ENCODE assay signal across 8 cellular contexts in genomic region chr16:30950516-30951073, GRCh38. TPM values are rescaled to one million over a fixed set of nuclear protein-coding genes. Genes with fewer than 3 reads are reported as not detected.
DNase-seq lines count a peak whose midpoint lies in the region; ATAC-seq and TF ChIP-seq lines count a peak whose summit lies in the region.

No MANE protein-coding gene starts in this region.

- in situ Hi-C loops in G401 (cut with HindIII; ENCODE audit: low sequenced_read_pairs) = no loop called here

- no peaks in the 10 kb centered on the region for H3K27me3 Mint-ChIP-seq in activated CD4-positive, alpha-beta memory T cell treated with anti-CD3 and anti-CD28 coated beads for 36 hours

- H3K9me3 Mint-ChIP-seq in activated CD4-positive, alpha-beta memory T cell treated with anti-CD3 and anti-CD28 coated beads for 36 hours = no peaks in the 10 kb centered on the region

- DNase-seq in activated CD4-positive, alpha-beta memory T cell treated with anti-CD3 and anti-CD28 coated beads for 36 hours = no peak
- DNase-seq in foreskin fibroblast = no peak
- no peak for DNase-seq in foreskin keratinocyte
- no peak for DNase-seq in G401 (ENCODE audit: low spot score)
- DNase-seq in left colon = no peak
- no peak for DNase-seq in NCI-H748 (lab: John Stamatoyannopoulos, UW; ENCODE audit: unreplicated experiment)

- POLR2A ChIA-PET in activated CD4-positive, alpha-beta memory T cell treated with anti-CD3 and anti-CD28 coated beads for 36 hours (lab: Charles Lee) = interaction anchor here (1.1 to 2.0 kb wide), 3 partner anchors 10 to 229 kb away, joined by 3 to 7 read pairs (median 4); partner anchors contain the start of gene FUS

- H3K4me3 Mint-ChIP-seq in activated CD4-positive, alpha-beta memory T cell treated with anti-CD3 and anti-CD28 coated beads for 36 hours = peak overlapping the region; percentile 83

- CTCF ChIA-PET in activated CD4-positive, alpha-beta memory T cell treated with anti-CD3 and anti-CD28 coated beads for 36 hours (lab: Charles Lee) = interaction anchor here (0.8 to 2.0 kb wide), 4 partner anchors 9 to 106 kb away, joined by 3 to 14 read pairs (median 6); partner anchors contain the start of gene HSD3B7

- H3K27me3 ChIP-seq in skeletal muscle tissue (ENCODE audit: control insufficient read depth in 3 of 3, insufficient read depth in 3 of 3, low read length in 3 of 3) (no peaks in the 10 kb centered on the region), foreskin keratinocyte (no peaks in the 10 kb centered on the region)

- H3K36me3 ChIP-seq in skeletal muscle tissue (ENCODE audit: control insufficient read depth in 3 of 3, insufficient read depth in 3 of 3, low read length in 3 of 3) = peaks cover 0 to 3% (median 0%) of the 10 kb centered on the region in 3 donors

- no peak for TF ChIP-seq CTCF in foreskin fibroblast (IDR thresholded peaks at IDR 0.05; ENCODE audit: low read depth, low read length)
- no peak for TF ChIP-seq CTCF in foreskin keratinocyte (conservative IDR thresholded peaks at IDR 0.05)

- H3K9ac ChIP-seq in skeletal muscle tissue (ENCODE audit: low read depth in 1 of 3, low read length in 3 of 3) = peak overlapping the region; percentile 27 to 80 (median 75)

- ATAC-seq in GM21423 (IDR thresholded peaks at IDR 0.05; ENCODE audit: unreplicated experiment) = peak; percentile 4
- ATAC-seq in foreskin keratinocyte = no peak
- ATAC-seq in left colon = no peak

- no peaks in the 10 kb centered on the region for H3K36me3 Mint-ChIP-seq in activated CD4-positive, alpha-beta memory T cell treated with anti-CD3 and anti-CD28 coated beads for 36 hours

- intact Hi-C loops in activated CD4-positive, alpha-beta memory T cell treated with anti-CD3 and anti-CD28 coated beads for 36 hours (cut with micrococcal nuclease) = no loop called here
- intact Hi-C loops in left colon (cut with DNase I, micrococcal nuclease) = no loop called here

- H3K27ac ChIP-seq in skeletal muscle tissue (ENCODE audit: low read depth, low read length) (peak overlapping the region; percentile 86), foreskin keratinocyte (no peak overlapping the region)

- H3K27ac Mint-ChIP-seq in activated CD4-positive, alpha-beta memory T cell treated with anti-CD3 and anti-CD28 coated beads for 36 hours = no peak overlapping the region

- H3K4me1 ChIP-seq in skeletal muscle tissue (ENCODE audit: control insufficient read depth in 3 of 3, insufficient read depth in 3 of 3, low read length in 3 of 3) = peaks cover 28 to 37% (median 33%) of the 10 kb centered on the region in 3 donors
- H3K4me1 ChIP-seq in foreskin keratinocyte = peaks cover 4% of the 10 kb centered on the region

- H3K4me3 ChIP-seq in foreskin fibroblast (ENCODE audit: low read depth in 1 of 2, low read length in 2 of 2) (peak overlapping the region; percentile 64 to 94), skeletal muscle tissue (ENCODE audit: low read length in 3 of 3) (peak overlapping the region in 2 of 3 donors; percentile 85 to 88)

- no peaks in the 10 kb centered on the region for H3K9me3 ChIP-seq in skeletal muscle tissue (ENCODE audit: control insufficient read depth in 3 of 3, low read length in 3 of 3)

- peaks cover 18% of the 10 kb centered on the region for H3K4me1 Mint-ChIP-seq in activated CD4-positive, alpha-beta memory T cell treated with anti-CD3 and anti-CD28 coated beads for 36 hours (ENCODE audit: low read depth)

RNA-seq across cellular contexts. Expression of gene ORAI3, which starts 1.7 kb away (rescaled TPM):
- 1 to 10 TPM; 9.6 to 9.7 TPM for total RNA-seq in activated CD4-positive, alpha-beta memory T cell treated with anti-CD3 and anti-CD28 coated beads for 36 hours
- total RNA-seq in skeletal muscle tissue = 9.4 TPM
- total RNA-seq in foreskin keratinocyte = 8.4 and 9.0 TPM in 2 replicates
- polyA plus RNA-seq in foreskin keratinocyte = 9.1 and 9.2 TPM in 2 replicates
- 57.6 and 62.8 TPM in 2 replicates for total RNA-seq in G401 (2014; rRNA removed; shearing (Covaris generic))
- 10 to 100 TPM; 12.9 to 21.0 TPM for total RNA-seq in left colon

RNA-seq across cellular contexts. Expression of gene SETD1A, which starts 7.0 kb away (rescaled TPM):
- total RNA-seq in activated CD4-positive, alpha-beta memory T cell treated with anti-CD3 and anti-CD28 coated beads for 36 hours = 10 to 100 TPM; 16.4 to 17.4 TPM
- total RNA-seq in skeletal muscle tissue (3.7 TPM), foreskin keratinocyte (6.7 and 7.1 TPM in 2 replicates), left colon (10 to 100 TPM; 12.2 to 15.0 TPM)
- 6.0 and 6.4 TPM in 2 replicates for polyA plus RNA-seq in foreskin keratinocyte
- 0.51 and 1.1 TPM in 2 replicates for total RNA-seq in G401 (2014; rRNA removed; shearing (Covaris generic))

RNA-seq across cellular contexts. Expression of gene FBXL19, which starts 27.2 kb away (rescaled TPM):
- total RNA-seq in activated CD4-positive, alpha-beta memory T cell treated with anti-CD3 and anti-CD28 coated beads for 36 hours = 10 to 100 TPM; 21.0 to 22.2 TPM
- total RNA-seq in skeletal muscle tissue = 5.2 TPM
- 32.2 and 33.0 TPM in 2 replicates for total RNA-seq in foreskin keratinocyte
- 21.8 and 23.3 TPM in 2 replicates for polyA plus RNA-seq in foreskin keratinocyte
- total RNA-seq in G401 (2014; rRNA removed; shearing (Covaris generic)) = 67.1 and 85.6 TPM in 2 replicates
- 10 to 100 TPM; 20.5 to 24.4 TPM for total RNA-seq in left colon

RNA-seq across cellular contexts. Expression of gene HSD3B7, which starts 34.4 kb away (rescaled TPM):
- total RNA-seq in activated CD4-positive, alpha-beta memory T cell treated with anti-CD3 and anti-CD28 coated beads for 36 hours = 1 to 10 TPM; 2.2 TPM
- total RNA-seq in skeletal muscle tissue (12.5 TPM), foreskin keratinocyte (3.0 and 3.1 TPM in 2 replicates), left colon (10 to 100 TPM; 16.9 to 27.2 TPM)
- 2.9 and 3.0 TPM in 2 replicates for polyA plus RNA-seq in foreskin keratinocyte
- total RNA-seq in G401 (2014; rRNA removed; shearing (Covaris generic)) = 21.7 and 23.6 TPM in 2 replicates

RNA-seq across cellular contexts. Expression of gene CTF1, which starts 54.2 kb away (rescaled TPM):
- under 1 TPM; 0.22 to 0.43 TPM for total RNA-seq in activated CD4-positive, alpha-beta memory T cell treated with anti-CD3 and anti-CD28 coated beads for 36 hours
- total RNA-seq in skeletal muscle tissue (0.52 TPM), foreskin keratinocyte (0.95 and 1.6 TPM in 2 replicates), left colon (1 to 10 TPM in 1 of 2 donors, under 1 TPM in 1; 0.24 to 1.7 TPM)
- polyA plus RNA-seq in foreskin keratinocyte = 3.0 and 3.2 TPM in 2 replicates
- 2.1 and 2.4 TPM in 2 replicates for total RNA-seq in G401 (2014; rRNA removed; shearing (Covaris generic))
